In genomic region chr10:114408968-114409444, GRCh38 we compare ENCODE assay signal across 3 cellular contexts.
TF ChIP-seq lines count a peak whose summit lies in the region.

No MANE protein-coding gene starts in this region.

TF ChIP-seq in Ishikawa, 13 proteins besides CTCF, POLR2A, EP300 and RAD21:
- TF ChIP-seq TEAD4 (IDR thresholded peaks at IDR 0.05) (0 out of 2 replicates have a peak, but pooled peaks have one; percentile 6), CREB1 (IDR thresholded peaks at IDR 0.05; ENCODE audit: low read depth) (no peak), NFIC (IDR thresholded peaks at IDR 0.05) (0 out of 2 replicates have a peak, but pooled peaks have one; percentile 30), TCF12 (IDR thresholded peaks at IDR 0.05; ENCODE audit: low read depth) (peak; percentile 50; the same call in 1 of the 2 replicates), YY1 (IDR thresholded peaks at IDR 0.05; ENCODE audit: low read depth) (no peak), MAX (IDR thresholded peaks at IDR 0.05) (peak; percentile 38; the same call in 1 of the 2 replicates)

TF ChIP-seq in H1, 55 proteins besides CTCF, POLR2A, EP300 and RAD21:
- no peak for TF ChIP-seq RNF2 (IDR thresholded peaks at IDR 0.05; ENCODE audit: borderline replicate concordance, low read depth, low read length, missing control alignments, poor library complexity, severe bottlenecking)

TF ChIP-seq in SK-N-SH treated with all-trans-retinoic acid at 6 μM for 48 hours, 23 proteins besides CTCF, POLR2A, EP300 and RAD21:
- TF ChIP-seq, protein P1, sequence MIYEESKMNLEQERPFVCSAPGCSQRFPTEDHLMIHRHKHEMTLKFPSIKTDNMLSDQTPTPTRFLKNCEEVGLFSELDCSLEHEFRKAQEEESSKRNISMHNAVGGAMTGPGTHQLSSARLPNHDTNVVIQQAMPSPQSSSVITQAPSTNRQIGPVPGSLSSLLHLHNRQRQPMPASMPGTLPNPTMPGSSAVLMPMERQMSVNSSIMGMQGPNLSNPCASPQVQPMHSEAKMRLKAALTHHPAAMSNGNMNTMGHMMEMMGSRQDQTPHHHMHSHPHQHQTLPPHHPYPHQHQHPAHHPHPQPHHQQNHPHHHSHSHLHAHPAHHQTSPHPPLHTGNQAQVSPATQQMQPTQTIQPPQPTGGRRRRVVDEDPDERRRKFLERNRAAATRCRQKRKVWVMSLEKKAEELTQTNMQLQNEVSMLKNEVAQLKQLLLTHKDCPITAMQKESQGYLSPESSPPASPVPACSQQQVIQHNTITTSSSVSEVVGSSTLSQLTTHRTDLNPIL (CRISPR knock-in tag; IDR thresholded peaks at IDR 0.05; ENCODE audit: low read depth): no peak
- no peak for TF ChIP-seq CSDC2 (CRISPR knock-in tag; IDR thresholded peaks at IDR 0.05)
- no peak for TF ChIP-seq ZNF70 (CRISPR knock-in tag; IDR thresholded peaks at IDR 0.05)
TF ChIP-seq in SK-N-SH treated with all-trans-retinoic acid at 6 μM for 48 hours: peak in this region for 0.
